7 cellular contexts compared by ENCODE assay signal in genomic region chr21:45981154-45981606, GRCh38. TPM values are rescaled to one million over a fixed set of nuclear protein-coding genes. Genes with fewer than 3 reads are reported as not detected.
A peak's percentile ranks its signal among the peaks of the same experiment; 100 is the strongest.
DNase-seq lines count a peak whose midpoint lies in the region; ATAC-seq and TF ChIP-seq lines count a peak whose summit lies in the region.

No MANE protein-coding gene starts in this region.

- TF ChIP-seq CTCF in GM13976 (IDR thresholded peaks at IDR 0.05; ENCODE audit: borderline replicate concordance, control extremely low read depth, extremely low read depth, insufficient read depth, missing control alignments) (no peak), dorsolateral prefrontal cortex (IDR thresholded peaks at IDR 0.05 in 54 of 56, conservative IDR thresholded peaks at IDR 0.05 in 2 of 56; ENCODE audit: low read depth in 1 of 56, partially characterized antibody in 56 of 56) (no peak)

- peak overlapping the region; percentile 23 to 83 (median 57) for H3K4me3 ChIP-seq in dorsolateral prefrontal cortex

- peak; percentile 66 for ATAC-seq in left colon

- H3K27ac ChIP-seq in dorsolateral prefrontal cortex, result peak overlapping the region in 37 of 59 donors; percentile 6 to 78 (median 61)

- H3K27me3 ChIP-seq in dorsolateral prefrontal cortex, result peaks cover 0 to 20% (median 0%) of the 10 kb centered on the region in 45 donors

- intact Hi-C loops in dorsolateral prefrontal cortex (cut with DNase I) (no loop called here), left colon (cut with DNase I, micrococcal nuclease) (loop anchor here in 1 of 2 donors (10.0 kb wide), 1 partner anchor 144 kb away; no protein-coding TSS in a partner anchor)

- DNase-seq in GM13976 (ENCODE audit: low spot score) (peak; percentile 81), NCI-H2196 (lab: John Stamatoyannopoulos, UW; ENCODE audit: unreplicated experiment) (peak; percentile 57), dorsolateral prefrontal cortex (peak; percentile 23 to 78 (median 54)), left colon (peak; percentile 61 to 75)
- peak; percentile 18 to 27 for DNase-seq in activated CD4-positive, alpha-beta T cell treated with anti-CD3 and anti-CD28 coated beads for 24 hours (ENCODE audit: low read depth in 2 of 2)
- DNase-seq in stimulated activated CD4-positive, alpha-beta T cell treated with anti-CD3 and anti-CD28 coated beads, Interleukin-15, amount 100 ng/mL, for 1 hour (ENCODE audit: low read depth in 1 of 2, low spot score in 1 of 2), result peak; percentile 26 to 27
- DNase-seq in NK-92 treated with Interleukin-12 subunit alpha and Interleukin-12 subunit beta, amount 100 ng/mL, for 24 hours (lab: John Stamatoyannopoulos, UW), result no peak

- in situ Hi-C loops in GM13976 (cut with MboI; ENCODE audit: low sequenced_read_pairs, unreplicated experiment), result no loop called here

RNA-seq across cellular contexts. Expression of gene COL6A1, which starts 0.4 kb away (rescaled TPM):
- 100 to 1,000 TPM in 9 of 120 experiments, 10 to 100 TPM in 111; 33.4 to 128 (median 64.7) TPM for total RNA-seq in dorsolateral prefrontal cortex
- total RNA-seq in left colon, result 100 to 1,000 TPM in 1 of 2 donors, 10 to 100 TPM in 1; 32.2 to 111 TPM
